ENCODE assay signal across 16 cellular contexts in genomic region chr9:21121595-21122251, GRCh38.
DNase-seq lines count a peak whose midpoint lies in the region; ATAC-seq and FAIRE-seq lines count a peak whose summit lies in the region.
"Had no signal": no experiment of that assay in that cellular context is flagged by ENCODE, and none has a peak within 500 bp of the region (broad histone marks: within the 10 kb centered on the region; RNA-seq: fewer than 3 reads in every experiment).

No MANE protein-coding gene starts in this region.

- ATAC-seq in GM19397 (IDR thresholded peaks at IDR 0.05; ENCODE audit: unreplicated experiment) (peak; percentile 99), HG02763 (IDR thresholded peaks at IDR 0.05; ENCODE audit: unreplicated experiment) (peak; percentile 98), HG03521 (IDR thresholded peaks at IDR 0.05; ENCODE audit: unreplicated experiment) (peak; percentile 99), HG02759 (IDR thresholded peaks at IDR 0.05; ENCODE audit: unreplicated experiment) (no peak)

- peak; percentile 87 for FAIRE-seq in GM18507 (lab: Jason Lieb, UNC)
- FAIRE-seq: keratinocyte had no signal

- DNase-seq in GM18507 (ENCODE audit: extremely low spot score, insufficient read length, low read depth) = no peak
- DNase-seq in NCI-H2029 (lab: John Stamatoyannopoulos, UW) = no peak
- no peak for DNase-seq in stimulated activated CD4-positive, alpha-beta T cell treated with anti-CD3 and anti-CD28 coated beads, Interleukin-1b, Interleukin-23, amount 100 ng/mL, for 48 hours
- DNase-seq in SHP77 (lab: John Stamatoyannopoulos, UW) = no peak
- DNase-seq: adrenal gland, EL, foreskin fibroblast, IMR-90, NCI-H187 treated with DMSO at 0.1 percent for 48 hours, PC-9, transverse colon had no signal
